22 cellular contexts compared by ENCODE assay signal in the genomic region with DNA sequence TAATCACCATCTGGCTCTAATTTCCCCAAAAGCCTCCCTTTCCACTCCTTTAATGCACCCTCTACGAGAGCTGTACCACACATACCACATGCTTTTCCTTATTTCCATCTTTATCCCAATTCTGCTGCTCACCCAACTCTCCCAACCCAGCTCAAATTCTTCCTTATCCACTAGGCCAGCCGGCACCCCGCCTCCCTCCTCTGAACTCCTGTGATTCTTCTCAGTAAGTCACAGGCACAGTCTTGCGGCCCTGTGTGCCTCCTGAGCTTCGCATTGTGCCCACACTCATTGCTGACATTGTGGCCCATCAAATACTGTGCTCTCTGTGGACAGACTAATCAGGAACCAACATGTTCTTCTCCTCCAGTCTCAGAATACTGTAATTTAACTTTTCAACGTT. TPM values are rescaled to one million over a fixed set of nuclear protein-coding genes. Genes with fewer than 3 reads are reported as not detected.
DNase-seq lines count a peak whose midpoint lies in the region; ATAC-seq and TF ChIP-seq lines count a peak whose summit lies in the region.
"Had no signal": no experiment of that assay in that cellular context is flagged by ENCODE, and none has a peak within 500 bp of the region (broad histone marks: within the 10 kb centered on the region; RNA-seq: fewer than 3 reads in every experiment).

No MANE protein-coding gene starts in this region.

- CTCF ChIA-PET in activated CD4-positive, alpha-beta T cell treated with anti-CD3 and anti-CD28 coated beads, Interleukin-2, amount 10 ng/mL, durations not matched to agents 7 days and 5 days (lab: Charles Lee), result interaction anchor here (1.9 kb wide), 1 partner anchor 11 kb away, joined by 4 read pairs; no protein-coding TSS in a partner anchor

- H3K9me3 ChIP-seq in right atrium auricular region, result no peaks in the 10 kb centered on the region
- H3K9me3 ChIP-seq: body of pancreas, gastrocnemius medialis, pancreas had no signal

- H3K36me3 Mint-ChIP-seq in chondrocyte (ENCODE audit: low read depth), result peaks cover 59% of the 10 kb centered on the region
- peaks cover 23% of the 10 kb centered on the region for H3K36me3 Mint-ChIP-seq in natural killer cell
- peaks cover 43% of the 10 kb centered on the region for H3K36me3 Mint-ChIP-seq in activated CD4-positive, alpha-beta T cell treated with anti-CD3 and anti-CD28 coated beads, Interleukin-2, amount 10 ng/mL, durations not matched to agents 7 days and 5 days (ENCODE audit: low read depth)

- H3K27me3 Mint-ChIP-seq in chondrocyte (ENCODE audit: low read depth) (no peaks in the 10 kb centered on the region), natural killer cell (ENCODE audit: low read depth in 2 of 2) (no peaks in the 10 kb centered on the region)
- H3K27me3 Mint-ChIP-seq in activated CD4-positive, alpha-beta T cell treated with anti-CD3 and anti-CD28 coated beads, Interleukin-2, amount 10 ng/mL, durations not matched to agents 7 days and 5 days, result no peaks in the 10 kb centered on the region
- H3K27me3 Mint-ChIP-seq: activated CD4-positive, alpha-beta memory T cell treated with anti-CD3 and anti-CD28 coated beads, Interleukin-2, amount 10 ng/mL, durations not matched to agents 7 days and 5 days; B cell; CD8-positive, alpha-beta memory T cell had no signal

- no peak for TF ChIP-seq CTCF in right atrium auricular region (IDR thresholded peaks at IDR 0.05)
- no peak for TF ChIP-seq CTCF in chondrocyte (IDR thresholded peaks at IDR 0.05)
- no peak for TF ChIP-seq CTCF in natural killer cell (IDR thresholded peaks at IDR 0.05)

- no peaks in the 10 kb centered on the region for H3K9me3 Mint-ChIP-seq in chondrocyte (ENCODE audit: low read depth)
- no peaks in the 10 kb centered on the region for H3K9me3 Mint-ChIP-seq in natural killer cell
- H3K9me3 Mint-ChIP-seq in activated CD4-positive, alpha-beta T cell treated with anti-CD3 and anti-CD28 coated beads, Interleukin-2, amount 10 ng/mL, durations not matched to agents 7 days and 5 days, result no peaks in the 10 kb centered on the region
- H3K9me3 Mint-ChIP-seq: activated CD4-positive, alpha-beta memory T cell treated with anti-CD3 and anti-CD28 coated beads, Interleukin-2, amount 10 ng/mL, durations not matched to agents 7 days and 5 days; CD8-positive, alpha-beta memory T cell had no signal

- intact Hi-C loops in Right ventricle myocardium inferior (cut with DNase I), result no loop called here
- intact Hi-C loops in natural killer cell (cut with micrococcal nuclease), result no loop called here

- no peak overlapping the region for H3K4me3 Mint-ChIP-seq in chondrocyte (ENCODE audit: unreplicated experiment)
- no peak overlapping the region for H3K4me3 Mint-ChIP-seq in natural killer cell
- no peak overlapping the region for H3K4me3 Mint-ChIP-seq in activated CD4-positive, alpha-beta T cell treated with anti-CD3 and anti-CD28 coated beads, Interleukin-2, amount 10 ng/mL, durations not matched to agents 7 days and 5 days
- H3K4me3 Mint-ChIP-seq: activated CD4-positive, alpha-beta memory T cell treated with anti-CD3 and anti-CD28 coated beads, Interleukin-2, amount 10 ng/mL, durations not matched to agents 7 days and 5 days; B cell; CD8-positive, alpha-beta memory T cell had no signal

- no peaks in the 10 kb centered on the region for H3K27me3 ChIP-seq in right atrium auricular region
- H3K27me3 ChIP-seq: body of pancreas, gastrocnemius medialis, pancreas had no signal

- H3K4me3 ChIP-seq in right atrium auricular region, result no peak overlapping the region
- H3K4me3 ChIP-seq: body of pancreas, gastrocnemius medialis, pancreas, SK-N-MC had no signal

- ATAC-seq in Right ventricle myocardium inferior (no peak), natural killer cell (no peak), GM18868 (IDR thresholded peaks at IDR 0.05; ENCODE audit: unreplicated experiment) (no peak), HG03378 (IDR thresholded peaks at IDR 0.05; ENCODE audit: unreplicated experiment) (no peak)
- ATAC-seq: body of pancreas; gastrocnemius medialis; pancreas; stimulated activated naive CD8-positive, alpha-beta T cell treated with anti-CD3 and anti-CD28 coated beads, Interleukin-15, Interleukin-2, amounts not matched to agents 100 U/mL and 50 U/mL, for 24 hours had no signal

- peaks cover 4% of the 10 kb centered on the region for H3K4me1 Mint-ChIP-seq in chondrocyte (ENCODE audit: low read depth)
- H3K4me1 Mint-ChIP-seq in natural killer cell, result peaks cover 0 to 6% of the 10 kb centered on the region in 2 donors
- no peaks in the 10 kb centered on the region for H3K4me1 Mint-ChIP-seq in activated CD4-positive, alpha-beta T cell treated with anti-CD3 and anti-CD28 coated beads, Interleukin-2, amount 10 ng/mL, durations not matched to agents 7 days and 5 days
- H3K4me1 Mint-ChIP-seq: activated CD4-positive, alpha-beta memory T cell treated with anti-CD3 and anti-CD28 coated beads, Interleukin-2, amount 10 ng/mL, durations not matched to agents 7 days and 5 days; B cell had no signal

- no peaks in the 10 kb centered on the region for H3K4me1 ChIP-seq in right atrium auricular region
- H3K4me1 ChIP-seq: body of pancreas, gastrocnemius medialis, pancreas had no signal

- DNase-seq in Right ventricle myocardium inferior (ENCODE audit: missing footprints) (peak; percentile 70), right atrium auricular region (ENCODE audit: low spot score) (no peak), chondrocyte (ENCODE audit: low spot score) (no peak), natural killer cell (no peak)
- DNase-seq in activated CD4-positive, alpha-beta T cell treated with anti-CD3 and anti-CD28 coated beads, Interleukin-2, amount 10 ng/mL, durations not matched to agents 7 days and 5 days, result no peak
- DNase-seq: activated CD4-positive, alpha-beta memory T cell treated with anti-CD3 and anti-CD28 coated beads, Interleukin-2, amount 10 ng/mL, durations not matched to agents 7 days and 5 days; activated CD4-positive, CD25-positive, alpha-beta regulatory T cell treated with anti-CD3 and anti-CD28 coated beads, Interleukin-2, amount 50 U/mL, for 72 hours; activated effector memory CD4-positive, alpha-beta T cell treated with anti-CD3 and anti-CD28 coated beads, Interleukin-2, amount 50 U/mL, for 16 hours; body of pancreas; CD8-positive, alpha-beta memory T cell; gastrocnemius medialis; kidney glomerular epithelial cell; NCI-H1417 treated with DMSO at 0.1 percent for 48 hours; NCI-H2081; NCI-H526; NK-92 treated with Interleukin-12 subunit alpha and Interleukin-12 subunit beta, amount 100 ng/mL, for 24 hours; pancreas; stimulated activated naive CD8-positive, alpha-beta T cell treated with anti-CD3 and anti-CD28 coated beads, Interleukin-15, Interleukin-2, amounts not matched to agents 100 U/mL and 50 U/mL, for 24 hours had no signal

- POLR2A ChIA-PET in activated CD4-positive, alpha-beta T cell treated with anti-CD3 and anti-CD28 coated beads, Interleukin-2, amount 10 ng/mL, durations not matched to agents 7 days and 5 days (lab: Charles Lee), result no interaction called here

- H3K27ac ChIP-seq in right atrium auricular region, result no peak overlapping the region
- H3K27ac ChIP-seq: body of pancreas, gastrocnemius medialis, pancreas, SK-N-MC had no signal

- H3K27ac Mint-ChIP-seq in chondrocyte (ENCODE audit: unreplicated experiment), result peak overlapping the region; percentile 9
- H3K27ac Mint-ChIP-seq in natural killer cell, result peak overlapping the region; percentile 12 to 16
- no peak overlapping the region for H3K27ac Mint-ChIP-seq in activated CD4-positive, alpha-beta T cell treated with anti-CD3 and anti-CD28 coated beads, Interleukin-2, amount 10 ng/mL, durations not matched to agents 7 days and 5 days
- H3K27ac Mint-ChIP-seq: activated CD4-positive, alpha-beta memory T cell treated with anti-CD3 and anti-CD28 coated beads, Interleukin-2, amount 10 ng/mL, durations not matched to agents 7 days and 5 days had no signal

- peaks cover 80% of the 10 kb centered on the region for H3K36me3 ChIP-seq in right atrium auricular region

RNA-seq across cellular contexts. Expression of a gene that starts 45.4 kb away (rescaled TPM):
- total RNA-seq in Right ventricle myocardium inferior, result 20.9 TPM
- total RNA-seq in right atrium auricular region, result 10 to 100 TPM; 13.1 to 30.3 TPM
- total RNA-seq in chondrocyte, result 46.2 to 51.7 TPM (median 47.5 TPM) in 3 replicates
- total RNA-seq in natural killer cell, result 10 to 100 TPM; 56.0 to 65.9 (median 64.2) TPM
- total RNA-seq in activated CD4-positive, alpha-beta T cell treated with anti-CD3 and anti-CD28 coated beads, Interleukin-2, amount 10 ng/mL, durations not matched to agents 7 days and 5 days, result 10 to 100 TPM; 24.6 to 27.3 TPM
